ENCODE assay signal across 16 cellular contexts in genomic region chr3:115019900-115020299, GRCh38.
A peak's percentile ranks its signal among the peaks of the same experiment; 100 is the strongest.
DNase-seq lines count a peak whose midpoint lies in the region; ATAC-seq and TF ChIP-seq lines count a peak whose summit lies in the region.
"Had no signal": no experiment of that assay in that cellular context is flagged by ENCODE, and none has a peak within 500 bp of the region (broad histone marks: within the 10 kb centered on the region; RNA-seq: fewer than 3 reads in every experiment).

No MANE protein-coding gene starts in this region.

- peaks cover 0 to 16% (median 4%) of the 10 kb centered on the region in 5 donors for H3K9me3 Mint-ChIP-seq in CD8-positive, alpha-beta memory T cell

- CTCF ChIA-PET in CD8-positive, alpha-beta memory T cell (lab: Charles Lee), result no interaction called here

- 44 to 54% methylated on average over 1 of the region's 1 CpG for WGBS in tibial nerve, 2 donors

- DNase-seq in SKM-1 treated with dmso at 0.1 percent for 144 hours (lab: John Stamatoyannopoulos, UW; ENCODE audit: unreplicated experiment) (peak; percentile 37), lower lobe of right lung (no peak), tibial nerve (ENCODE audit: low spot score in 2 of 2) (no peak), mesenteric fat pad (ENCODE audit: low spot score) (no peak)
- no peak for DNase-seq in CD8-positive, alpha-beta memory T cell
- DNase-seq: activated T-cell treated with anti-CD3 and anti-CD28 coated beads, Interleukin-2, amount 50 U/mL, for 4 hours; BE2C; left cardiac atrium; naive thymus-derived CD4-positive, alpha-beta T cell; NCI-H2107; NCI-H69; RPMI8226; T-helper 2 cell had no signal

- no peaks in the 10 kb centered on the region for H3K27me3 ChIP-seq in lower lobe of right lung (ENCODE audit: low read depth)
- H3K27me3 ChIP-seq in tibial nerve, result no peaks in the 10 kb centered on the region
- H3K27me3 ChIP-seq in CD8-positive, alpha-beta memory T cell (ENCODE audit: insufficient read depth, low read length, poor library complexity, severe bottlenecking), result no peaks in the 10 kb centered on the region
- H3K27me3 ChIP-seq: BE2C had no signal

- H3K9me3 ChIP-seq in lower lobe of right lung (peaks cover 10% of the 10 kb centered on the region), tibial nerve (peaks cover 0 to 11% (median 0%) of the 10 kb centered on the region in 4 donors)
- H3K9me3 ChIP-seq in CD8-positive, alpha-beta memory T cell (ENCODE audit: low read length), result no peaks in the 10 kb centered on the region
- H3K9me3 ChIP-seq: BE2C had no signal

- peak in 1 of 2 donors; percentile 48 for TF ChIP-seq EP300 in tibial nerve (IDR thresholded peaks at IDR 0.05)

- peaks cover 0 to 3% (median 0%) of the 10 kb centered on the region in 3 donors for H3K4me1 Mint-ChIP-seq in CD8-positive, alpha-beta memory T cell

- ATAC-seq in HG03039 (IDR thresholded peaks at IDR 0.05; ENCODE audit: unreplicated experiment) (peak; percentile 53), lower lobe of right lung (peak; percentile 81 to 91), HG03460 (IDR thresholded peaks at IDR 0.05; ENCODE audit: unreplicated experiment) (no peak)
- ATAC-seq: activated T-cell treated with anti-CD3 and anti-CD28 coated beads, Interleukin-2, amount 50 U/mL, for 4 hours; left cardiac atrium; naive thymus-derived CD4-positive, alpha-beta T cell had no signal

- H3K36me3 ChIP-seq in lower lobe of right lung (no peaks in the 10 kb centered on the region), tibial nerve (peaks cover 0 to 15% (median 0%) of the 10 kb centered on the region in 3 donors)
- no peaks in the 10 kb centered on the region for H3K36me3 ChIP-seq in CD8-positive, alpha-beta memory T cell (ENCODE audit: insufficient read depth, low read length)
- H3K36me3 ChIP-seq: BE2C had no signal

- no peaks in the 10 kb centered on the region for H3K27me3 Mint-ChIP-seq in CD8-positive, alpha-beta memory T cell
- H3K27me3 Mint-ChIP-seq: activated naive CD8-positive, alpha-beta T cell; naive thymus-derived CD4-positive, alpha-beta T cell had no signal

- intact Hi-C loops in lower lobe of right lung (cut with DNase I), result no loop called here

- H3K27ac ChIP-seq in lower lobe of right lung, result no peak overlapping the region
- H3K27ac ChIP-seq in tibial nerve, result peak overlapping the region; percentile 26 to 80 (median 66)
- no peak overlapping the region for H3K27ac ChIP-seq in CD8-positive, alpha-beta memory T cell (ENCODE audit: low read depth, low read length)

- H3K4me1 ChIP-seq in lower lobe of right lung (peaks cover 17% of the 10 kb centered on the region), tibial nerve (peaks cover 0 to 38% (median 19%) of the 10 kb centered on the region in 4 donors)
- no peaks in the 10 kb centered on the region for H3K4me1 ChIP-seq in CD8-positive, alpha-beta memory T cell (ENCODE audit: insufficient read depth, low read length)
- H3K4me1 ChIP-seq: BE2C had no signal

- no peak overlapping the region for H3K4me3 Mint-ChIP-seq in CD8-positive, alpha-beta memory T cell
- H3K4me3 Mint-ChIP-seq: activated naive CD8-positive, alpha-beta T cell; activated T-cell treated with anti-CD3 and anti-CD28 coated beads, Interleukin-2, amount 50 U/mL, for 4 hours; naive thymus-derived CD4-positive, alpha-beta T cell had no signal

- TF ChIP-seq CTCF in lower lobe of right lung (IDR thresholded peaks at IDR 0.05) (no peak), tibial nerve (IDR thresholded peaks at IDR 0.05) (no peak)

- H3K27ac Mint-ChIP-seq in CD8-positive, alpha-beta memory T cell, result no peak overlapping the region
- H3K27ac Mint-ChIP-seq: activated naive CD8-positive, alpha-beta T cell; naive thymus-derived CD4-positive, alpha-beta T cell had no signal

- H3K4me3 ChIP-seq in lower lobe of right lung (no peak overlapping the region), tibial nerve (no peak overlapping the region)
- H3K4me3 ChIP-seq in CD8-positive, alpha-beta memory T cell (ENCODE audit: low read length), result no peak overlapping the region

- TF ChIP-seq POLR2A in tibial nerve (IDR thresholded peaks at IDR 0.05), result no peak

- POLR2A ChIA-PET in CD8-positive, alpha-beta memory T cell (lab: Charles Lee), result no interaction called here

- H3K36me3 Mint-ChIP-seq in CD8-positive, alpha-beta memory T cell, result peaks cover 13 to 31% (median 23%) of the 10 kb centered on the region in 3 donors

Comparison
In these comparisons a context has a peak if more than half of its experiments do, and no peak if none do; other contexts are left out.
1. H3K27ac ChIP-seq: peak in tibial nerve (4 of 4); none in lower lobe of right lung (single experiment) and CD8-positive, alpha-beta memory T cell (single experiment).